Comparison of ENCODE assay signal across 9 cellular contexts in the genomic region with DNA sequence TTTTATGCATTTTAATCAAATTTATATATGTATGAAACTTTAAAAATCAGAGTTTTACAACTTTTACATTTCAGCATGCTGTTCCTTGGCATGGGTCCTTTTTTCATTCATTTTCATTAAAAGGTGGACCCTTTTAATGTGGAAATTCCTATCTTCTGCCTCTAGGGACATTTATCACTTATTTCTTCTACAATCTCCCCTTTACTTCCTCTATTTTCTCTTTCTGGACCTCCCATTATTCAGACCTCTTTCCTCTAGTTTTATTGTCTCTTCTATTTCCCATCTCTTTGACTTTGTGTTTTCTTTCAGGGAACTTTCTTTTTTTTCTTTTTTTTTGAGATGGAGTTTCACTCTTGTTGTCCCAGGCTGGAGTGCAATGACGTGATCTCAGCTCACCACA. TPM values are rescaled to one million over a fixed set of nuclear protein-coding genes. Genes with fewer than 3 reads are reported as not detected.
A peak's percentile ranks its signal among the peaks of the same experiment; 100 is the strongest.
DNase-seq lines count a peak whose midpoint lies in the region; ATAC-seq, FAIRE-seq and TF ChIP-seq lines count a peak whose summit lies in the region.
"Had no signal": no experiment of that assay in that cellular context is flagged by ENCODE, and none has a peak within 500 bp of the region (broad histone marks: within the 10 kb centered on the region; RNA-seq: fewer than 3 reads in every experiment).

No MANE protein-coding gene starts in this region.

- H3K79me2 ChIP-seq in H1 (ENCODE audit: control insufficient read depth in 1 of 2, insufficient read depth in 2 of 2, low read length in 2 of 2) = no peaks in the 10 kb centered on the region
- H3K79me2 ChIP-seq in smooth muscle cell (ENCODE audit: low read depth) = no peaks in the 10 kb centered on the region

- no peak for TF ChIP-seq POLR2A in H1 (IDR thresholded peaks at IDR 0.05; ENCODE audit: control extremely low read depth in 1 of 2, low read depth in 2 of 2, low read length in 2 of 2)

- H2BK5ac ChIP-seq in H1 (ENCODE audit: low read depth, low read length) = no peak overlapping the region

- no peak overlapping the region for H4K8ac ChIP-seq in H1 (ENCODE audit: extremely low read depth, insufficient read depth, low read length)

- no peak for TF ChIP-seq EP300 in H1 (IDR thresholded peaks at IDR 0.05; ENCODE audit: borderline replicate concordance in 1 of 2, low read depth in 2 of 2, low read length in 2 of 2)

- H3K4me2 ChIP-seq in H1 (ENCODE audit: insufficient read depth in 1 of 2, low read depth in 2 of 2, low read length in 2 of 2) = peak overlapping the region; percentile 87 to 97
- peak overlapping the region; percentile 90 for H3K4me2 ChIP-seq in smooth muscle cell

- peak overlapping the region; percentile 57 to 85 (median 59); a peak in 7 of 8 replicates for H3K4me3 ChIP-seq in H1 (ENCODE audit: extremely low read depth in 1 of 4, insufficient read depth in 2 of 4, low read depth in 3 of 4, low read length in 4 of 4)
- peak overlapping the region; percentile 57 for H3K4me3 ChIP-seq in smooth muscle cell

- H2AFZ ChIP-seq in H1 (ENCODE audit: low read length) (no peak overlapping the region), smooth muscle cell (ENCODE audit: low read depth) (peak overlapping the region; percentile 57)

- H3K9ac ChIP-seq in H1 (replicated peaks in 1 of 4; ENCODE audit: extremely low read depth in 1 of 4, low read depth in 3 of 4, low read length in 3 of 4) = no peak overlapping the region
- no peak overlapping the region for H3K9ac ChIP-seq in smooth muscle cell (ENCODE audit: low read depth)

- no peak overlapping the region for H2AK5ac ChIP-seq in H1 (ENCODE audit: low read depth, low read length)

- peaks cover 0 to 2% of the 10 kb centered on the region in 2 experiments for H4K20me1 ChIP-seq in H1 (replicated peaks in 1 of 2; ENCODE audit: control insufficient read depth in 1 of 2, insufficient read depth in 2 of 2, low read length in 2 of 2)
- no peaks in the 10 kb centered on the region for H4K20me1 ChIP-seq in smooth muscle cell (ENCODE audit: low read depth)

- H2BK12ac ChIP-seq in H1 (ENCODE audit: low read depth, low read length) = no peak overlapping the region

- H3K79me1 ChIP-seq in H1 (ENCODE audit: low read depth, low read length) = no peaks in the 10 kb centered on the region

- H3K27me3 ChIP-seq in H1 (replicated peaks in 1 of 4; ENCODE audit: control insufficient read depth in 3 of 4, extremely low read depth in 1 of 4, insufficient read depth in 3 of 4, low read length in 3 of 4) (peaks cover 0 to 29% (median 27%) of the 10 kb centered on the region in 4 experiments; a peak in 6 of 7 replicates), smooth muscle cell (ENCODE audit: low read depth) (peaks cover 28% of the 10 kb centered on the region)

- H4K91ac ChIP-seq in H1 (replicated peaks; ENCODE audit: insufficient read length, low read length) = no peak overlapping the region

- H2BK20ac ChIP-seq in H1 (ENCODE audit: low read length) = no peak overlapping the region

- H3K4me1 ChIP-seq in H1 (replicated peaks in 1 of 4; ENCODE audit: control insufficient read depth in 3 of 4, insufficient read depth in 4 of 4, low read length in 3 of 4) = peaks cover 0 to 13% (median 5%) of the 10 kb centered on the region in 4 experiments; a peak in 5 of 7 replicates
- no peaks in the 10 kb centered on the region for H3K4me1 ChIP-seq in smooth muscle cell (ENCODE audit: low read depth)

- peaks cover 12% of the 10 kb centered on the region for H3K23me2 ChIP-seq in H1 (ENCODE audit: low read depth, low read length)

- 67% methylated on average over 1 of the region's 1 CpG; no CpG with 5 or more reads in 1 of the 2 experiments for WGBS in H1 (ENCODE audit: extremely low coverage in 1 of 2, insufficient coverage in 1 of 2, insufficient read length in 1 of 2, insufficient replicate concordance in 2 of 2, low coverage in 1 of 2, low lambda C conversion rate in 2 of 2, missing lambda C conversion rate in 1 of 2), 2 experiments
- 45% methylated on average over 1 of the region's 1 CpG for WGBS in smooth muscle cell (ENCODE audit: low lambda C conversion rate)

- H3K36me3 Mint-ChIP-seq in T-helper 1 cell treated with Interleukin-12 subunit alpha and Interleukin-12 subunit beta and Interleukin-4 antibody, amounts not matched to agents 30 μg/mL and 1 μg/mL, for 36 hours (ENCODE audit: low read depth) = no peaks in the 10 kb centered on the region

- no peaks in the 10 kb centered on the region for H3K36me3 ChIP-seq in H1 (ENCODE audit: control insufficient read depth in 2 of 4, insufficient read depth in 4 of 4, low read length in 3 of 4)
- H3K36me3 ChIP-seq in smooth muscle cell (ENCODE audit: low read depth) = no peaks in the 10 kb centered on the region
- H3K36me3 ChIP-seq: Peyer's patch had no signal

- POLR2A ChIA-PET in H1 (lab: Charles Lee; ENCODE audit: partially characterized antibody) = interaction anchor here (1.2 to 1.7 kb wide), 5 partner anchors 9 to 103 kb away, joined by 3 to 5 read pairs (median 3); no protein-coding TSS in a partner anchor

- ATAC-seq in GM19351 (IDR thresholded peaks at IDR 0.05; ENCODE audit: unreplicated experiment) = no peak

- no peak overlapping the region for H3K4ac ChIP-seq in H1 (replicated peaks; ENCODE audit: insufficient read length, low read depth, low read length)

- peak overlapping the region; percentile 16 for H3K4me3 Mint-ChIP-seq in T-helper 1 cell treated with Interleukin-12 subunit alpha and Interleukin-12 subunit beta and Interleukin-4 antibody, amounts not matched to agents 30 μg/mL and 1 μg/mL, for 36 hours

- no peak for DNase-seq in T-helper 1 cell
- DNase-seq in RKO (ENCODE audit: low spot score) = peak; percentile 21
- no peak for DNase-seq in H1 (ENCODE audit: low read depth in 1 of 2, low spot score in 2 of 2)
- no peak for DNase-seq in smooth muscle cell (lab: John Stamatoyannopoulos, UW; ENCODE audit: unreplicated experiment)
- DNase-seq in stimulated activated CD4-positive, alpha-beta T cell treated with anti-CD3 and anti-CD28 coated beads, Interleukin-1b, Interleukin-23, amount 100 ng/mL, for 48 hours = no peak
- DNase-seq in MV-4-11 (lab: John Stamatoyannopoulos, UW) = no peak

- H3K9me3 ChIP-seq in H1 (ENCODE audit: insufficient read depth in 2 of 2, low read depth in 1 of 2, low read length in 1 of 2) (no peaks in the 10 kb centered on the region), smooth muscle cell (replicated peaks; ENCODE audit: low read depth) (no peaks in the 10 kb centered on the region)
- H3K9me3 ChIP-seq: Peyer's patch had no signal

- H3K9me3 Mint-ChIP-seq in T-helper 1 cell treated with Interleukin-12 subunit alpha and Interleukin-12 subunit beta and Interleukin-4 antibody, amounts not matched to agents 30 μg/mL and 1 μg/mL, for 36 hours = no peaks in the 10 kb centered on the region

- FAIRE-seq in H1 (lab: Jason Lieb, UNC) = no peak

- no peak overlapping the region for H3K27ac Mint-ChIP-seq in T-helper 1 cell treated with Interleukin-12 subunit alpha and Interleukin-12 subunit beta and Interleukin-4 antibody, amounts not matched to agents 30 μg/mL and 1 μg/mL, for 36 hours

- H3K27ac ChIP-seq in H1 (ENCODE audit: low read depth, low read length) (no peak overlapping the region), smooth muscle cell (ENCODE audit: low read depth) (no peak overlapping the region)

- CTCF ChIA-PET in H1 (lab: Charles Lee; ENCODE audit: partially characterized antibody) = interaction anchor here (0.7 to 9.2 kb wide), 10 partner anchors 8 to 227 kb away, joined by 3 to 74 read pairs (median 8); a partner anchor contains a TSS

- no peak overlapping the region for H3K18ac ChIP-seq in H1 (ENCODE audit: extremely low read depth, low read length)

- H3K4me1 Mint-ChIP-seq in T-helper 1 cell treated with Interleukin-12 subunit alpha and Interleukin-12 subunit beta and Interleukin-4 antibody, amounts not matched to agents 30 μg/mL and 1 μg/mL, for 36 hours (ENCODE audit: low read depth) = peaks cover 1% of the 10 kb centered on the region

- H3K14ac ChIP-seq in H1 (ENCODE audit: insufficient read length) = no peak overlapping the region

- H3K27me3 Mint-ChIP-seq in T-helper 1 cell treated with Interleukin-12 subunit alpha and Interleukin-12 subunit beta and Interleukin-4 antibody, amounts not matched to agents 30 μg/mL and 1 μg/mL, for 36 hours (ENCODE audit: low read depth) = peaks cover 47% of the 10 kb centered on the region

- no peak for TF ChIP-seq RAD21 in H1 (IDR thresholded peaks at IDR 0.05 in 1 of 2, conservative IDR thresholded peaks at IDR 0.05 in 1 of 2; ENCODE audit: low read depth in 2 of 2, low read length in 2 of 2)

- H3F3A ChIP-seq in smooth muscle cell (ENCODE audit: low read depth) = peaks cover 4% of the 10 kb centered on the region

- no peak overlapping the region for H4K5ac ChIP-seq in H1 (ENCODE audit: insufficient read length, low read depth, low read length)

- no peak overlapping the region for H2BK15ac ChIP-seq in H1 (ENCODE audit: low read length)

- TF ChIP-seq CTCF in H1 (IDR thresholded peaks at IDR 0.05; ENCODE audit: control extremely low read depth in 1 of 3, insufficient read depth in 1 of 3, low read depth in 1 of 3, low read length in 3 of 3) (peak in 1 of 3 experiments; percentile 6; a peak in 1 of 4 replicates), smooth muscle cell (IDR thresholded peaks at IDR 0.05; ENCODE audit: borderline replicate concordance, insufficient read depth, poor library complexity, severe bottlenecking) (no peak)

- no peak overlapping the region for H3K56ac ChIP-seq in H1 (replicated peaks; ENCODE audit: insufficient read length, low read depth, low read length)

- H3K23ac ChIP-seq in H1 (ENCODE audit: insufficient read length) = no peak overlapping the region

- no peak overlapping the region for H2BK120ac ChIP-seq in H1 (replicated peaks; ENCODE audit: low read depth, low read length)

RNA-seq across cellular contexts. Expression of a gene that starts 5.7 kb away (rescaled TPM):
- 1.5 and 1.7 TPM in 2 replicates for total RNA-seq in H1 (2021; fragmentation: NEBNext Ultra II Directional; extraction: Animal tissue kit (Norgen Biotek cat#: 25700))
- polyA plus RNA-seq in H1 (2011; rRNA removed) (1.6 and 2.2 TPM in 2 replicates), smooth muscle cell (0.44 and 0.85 TPM in 2 replicates)
- polyA plus RNA-seq in H1 (2011; cell fraction: cytosol; rRNA removed) = 1.5 TPM
- polyA plus RNA-seq in H1 (2011; cell fraction: nucleus; rRNA removed) = 2.2 TPM
- 1.3 to 2.7 TPM (median 2.3 TPM) in 4 replicates for polyA plus RNA-seq in H1 (2012, experiment 1 of 2)
- polyA plus RNA-seq in H1 (2012, experiment 2 of 2) = 1.5 TPM
- 1.7 TPM for polyA plus RNA-seq in H1 (2013, experiment 1 of 2)
- 1.4 TPM for polyA plus RNA-seq in H1 (2013, experiment 2 of 2)
- polyA minus RNA-seq in H1 (2011; rRNA and poly(A)+ RNA removed) = 0.19 and 0.24 TPM in 2 replicates
- not detected for polyA minus RNA-seq in H1 (2011; cell fraction: cytosol; rRNA and poly(A)+ RNA removed)
- polyA minus RNA-seq in H1 (2011; cell fraction: nucleus; rRNA and poly(A)+ RNA removed) = not detected
- total RNA-seq in smooth muscle cell = 1.1 TPM in 1 of 2 replicates, not detected in the other

RNA-seq across cellular contexts. Expression of a gene that starts 36.1 kb away (rescaled TPM):
- 23.2 and 24.2 TPM in 2 replicates for total RNA-seq in H1 (2021; fragmentation: NEBNext Ultra II Directional; extraction: Animal tissue kit (Norgen Biotek cat#: 25700))
- polyA plus RNA-seq in H1 (2011; rRNA removed) (2.0 and 2.3 TPM in 2 replicates), smooth muscle cell (33.6 and 39.2 TPM in 2 replicates)
- polyA plus RNA-seq in H1 (2011; cell fraction: cytosol; rRNA removed) = 2.8 TPM
- polyA plus RNA-seq in H1 (2011; cell fraction: nucleus; rRNA removed) = 7.5 TPM
- polyA plus RNA-seq in H1 (2012, experiment 1 of 2) = 3.8 to 5.9 TPM (median 5.7 TPM) in 4 replicates
- polyA plus RNA-seq in H1 (2012, experiment 2 of 2) = 0.22 TPM
- 8.0 TPM for polyA plus RNA-seq in H1 (2013, experiment 1 of 2)
- 7.1 TPM for polyA plus RNA-seq in H1 (2013, experiment 2 of 2)
- polyA minus RNA-seq in H1 (2011; rRNA and poly(A)+ RNA removed) = 16.6 and 27.5 TPM in 2 replicates
- polyA minus RNA-seq in H1 (2011; cell fraction: cytosol; rRNA and poly(A)+ RNA removed) = 21.1 TPM
- 31.6 TPM for polyA minus RNA-seq in H1 (2011; cell fraction: nucleus; rRNA and poly(A)+ RNA removed)
- total RNA-seq in smooth muscle cell = 42.7 and 46.7 TPM in 2 replicates
